19 cellular contexts compared by ENCODE assay signal in the genomic region with DNA sequence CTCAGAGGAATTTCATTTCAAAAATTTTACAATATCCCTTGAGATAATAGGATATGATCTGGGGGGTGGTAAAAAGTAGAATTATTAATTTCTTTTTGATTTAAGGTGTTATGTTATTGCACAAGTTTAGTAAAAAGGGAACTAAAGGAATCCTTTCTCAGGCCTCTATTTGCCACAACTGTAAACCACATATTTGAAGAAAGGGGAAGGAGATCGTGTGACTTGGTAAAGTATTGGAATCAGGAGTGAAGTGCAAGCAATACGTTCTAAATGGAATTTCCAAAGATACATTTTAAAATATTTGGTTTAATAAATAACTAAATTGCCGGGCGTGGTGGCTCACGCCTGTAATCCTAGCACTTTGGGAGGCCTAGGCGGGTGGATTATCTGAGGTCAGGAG. TPM values are rescaled to one million over a fixed set of nuclear protein-coding genes. Genes with fewer than 3 reads are reported as not detected.
"Had no signal": no experiment of that assay in that cellular context is flagged by ENCODE, and none has a peak within 500 bp of the region (broad histone marks: within the 10 kb centered on the region; RNA-seq: fewer than 3 reads in every experiment).

No MANE protein-coding gene starts in this region.

- H3K36me3 Mint-ChIP-seq: stimulated activated memory B cell treated with anti-CD40 and anti-IgM and Interleukin-4, amounts not matched to agents 10 μg/mL and 1 μg/mL and 100 μg/mL, for 72 hours had no signal

- H3K4me1 ChIP-seq: lower lobe of right lung, spleen had no signal

- DNase-seq: activated CD4-positive, alpha-beta memory T cell treated with anti-CD3 and anti-CD28 coated beads for 36 hours; activated CD4-positive, alpha-beta T cell treated with anti-CD3 and anti-CD28 coated beads for 4 hours; activated T-cell treated with anti-CD3 and anti-CD28 coated beads for 4 hours; cerebellar nuclear complex; cortex of kidney; effector CD4-positive, alpha-beta T cell; lower lobe of right lung; occipital lobe; posterior cingulate gyrus; spleen; stimulated activated CD4-positive, alpha-beta T cell treated with anti-CD3 and anti-CD28 coated beads, Interleukin-4, amount 100 ng/mL, for 4 hours had no signal

- H3K27me3 Mint-ChIP-seq: activated CD4-positive, alpha-beta memory T cell treated with anti-CD3 and anti-CD28 coated beads for 36 hours; activated naive CD8-positive, alpha-beta T cell; stimulated activated memory B cell treated with anti-CD40 and anti-IgM and Interleukin-4, amounts not matched to agents 10 μg/mL and 1 μg/mL and 100 μg/mL, for 72 hours had no signal

- H3K36me3 ChIP-seq: lower lobe of right lung, thoracic aorta had no signal

- H3K4me3 ChIP-seq: lower lobe of right lung, spleen, thoracic aorta had no signal

- H3K4me3 Mint-ChIP-seq: activated CD4-positive, alpha-beta memory T cell treated with anti-CD3 and anti-CD28 coated beads for 36 hours; activated naive CD8-positive, alpha-beta T cell; activated T-helper 1 cell treated with anti-CD3 and anti-CD28 coated beads, Interleukin-12 subunit alpha, Interleukin-12 subunit beta, Interleukin-2, Interleukin-4 antibody, amounts not matched to agents 30 ng/mL and 10 ng/mL and 1 ng/mL, durations not matched to agents 14 hours and 24 hours and 36 hours; nephron; stimulated activated memory B cell treated with anti-CD40 and anti-IgM and Interleukin-4, amounts not matched to agents 10 μg/mL and 1 μg/mL and 100 μg/mL, for 72 hours; WTC11 had no signal

- ATAC-seq: lower lobe of right lung, WTC11 had no signal

- H3K27ac Mint-ChIP-seq: activated CD4-positive, alpha-beta memory T cell treated with anti-CD3 and anti-CD28 coated beads for 36 hours; activated naive CD8-positive, alpha-beta T cell; activated T-helper 1 cell treated with anti-CD3 and anti-CD28 coated beads, Interleukin-12 subunit alpha, Interleukin-12 subunit beta, Interleukin-2, Interleukin-4 antibody, amounts not matched to agents 30 ng/mL and 10 ng/mL and 1 ng/mL, durations not matched to agents 14 hours and 24 hours and 36 hours; nephron; stimulated activated memory B cell treated with anti-CD40 and anti-IgM and Interleukin-4, amounts not matched to agents 10 μg/mL and 1 μg/mL and 100 μg/mL, for 72 hours; WTC11 had no signal

- H3K9me3 ChIP-seq: lower lobe of right lung, thoracic aorta had no signal

- H3K27me3 ChIP-seq: spleen had no signal

- H3K27ac ChIP-seq: lower lobe of right lung, spleen, thoracic aorta had no signal

- H3K9me3 Mint-ChIP-seq: activated T-helper 1 cell treated with anti-CD3 and anti-CD28 coated beads, Interleukin-12 subunit alpha, Interleukin-12 subunit beta, Interleukin-2, Interleukin-4 antibody, amounts not matched to agents 30 ng/mL and 10 ng/mL and 1 ng/mL, durations not matched to agents 14 hours and 24 hours and 36 hours; nephron had no signal

RNA-seq across cellular contexts. Expression of gene SCRG1, which starts 35.3 kb away (rescaled TPM):
- total RNA-seq: activated CD4-positive, alpha-beta memory T cell treated with anti-CD3 and anti-CD28 coated beads for 36 hours; activated T-helper 1 cell treated with anti-CD3 and anti-CD28 coated beads, Interleukin-12 subunit alpha, Interleukin-12 subunit beta, Interleukin-2, Interleukin-4 antibody, amounts not matched to agents 30 ng/mL and 10 ng/mL and 1 ng/mL, durations not matched to agents 14 hours and 24 hours and 36 hours; bronchial epithelial cell; renal cortical epithelial cell; WTC11 had no signal
